ENCODE assay signal across 11 cellular contexts in genomic region chr3:46943237-46944187, GRCh38. TPM values are rescaled to one million over a fixed set of nuclear protein-coding genes. Genes with fewer than 3 reads are reported as not detected.
DNase-seq lines count a peak whose midpoint lies in the region; ATAC-seq and TF ChIP-seq lines count a peak whose summit lies in the region.
"Had no signal": no experiment of that assay in that cellular context is flagged by ENCODE, and none has a peak within 500 bp of the region (broad histone marks: within the 10 kb centered on the region; RNA-seq: fewer than 3 reads in every experiment).

No MANE protein-coding gene starts in this region.

- H3K27ac Mint-ChIP-seq in natural killer cell treated with Interleukin-12 subunit alpha and Interleukin-12 subunit beta and Interleukin-15 and Interleukin-18, amount 100 ng/mL, for 72 hours, result peak overlapping the region; percentile 84 to 93
- no peak overlapping the region for H3K27ac Mint-ChIP-seq in activated T-helper 2 cell treated with anti-CD3 and anti-CD28 coated beads, Interferon-gamma antibody, Interleukin-2, Interleukin-4, amounts not matched to agents 10 μg/mL and 5 μg/mL and 100 μg/mL, durations not matched to agents 14 hours and 24 hours and 36 hours

- H3K27me3 Mint-ChIP-seq in natural killer cell treated with Interleukin-12 subunit alpha and Interleukin-12 subunit beta and Interleukin-15 and Interleukin-18, amount 100 ng/mL, for 72 hours, result no peaks in the 10 kb centered on the region
- no peaks in the 10 kb centered on the region for H3K27me3 Mint-ChIP-seq in activated T-helper 2 cell treated with anti-CD3 and anti-CD28 coated beads, Interferon-gamma antibody, Interleukin-2, Interleukin-4, amounts not matched to agents 10 μg/mL and 5 μg/mL and 100 μg/mL, durations not matched to agents 14 hours and 24 hours and 36 hours (ENCODE audit: low read depth)
- H3K27me3 Mint-ChIP-seq: activated naive CD8-positive, alpha-beta T cell treated with anti-CD3 and anti-CD28 coated beads for 36 hours had no signal

- peaks cover 21% of the 10 kb centered on the region for H3K36me3 Mint-ChIP-seq in natural killer cell treated with Interleukin-12 subunit alpha and Interleukin-12 subunit beta and Interleukin-15 and Interleukin-18, amount 100 ng/mL, for 72 hours
- peaks cover 61% of the 10 kb centered on the region for H3K36me3 Mint-ChIP-seq in activated T-helper 2 cell treated with anti-CD3 and anti-CD28 coated beads, Interferon-gamma antibody, Interleukin-2, Interleukin-4, amounts not matched to agents 10 μg/mL and 5 μg/mL and 100 μg/mL, durations not matched to agents 14 hours and 24 hours and 36 hours (ENCODE audit: low read depth)

- H3K4me1 Mint-ChIP-seq in natural killer cell treated with Interleukin-12 subunit alpha and Interleukin-12 subunit beta and Interleukin-15 and Interleukin-18, amount 100 ng/mL, for 72 hours (ENCODE audit: low read depth in 2 of 2), result peaks cover 78 to 86% of the 10 kb centered on the region in 2 donors
- H3K4me1 Mint-ChIP-seq in activated T-helper 2 cell treated with anti-CD3 and anti-CD28 coated beads, Interferon-gamma antibody, Interleukin-2, Interleukin-4, amounts not matched to agents 10 μg/mL and 5 μg/mL and 100 μg/mL, durations not matched to agents 14 hours and 24 hours and 36 hours (ENCODE audit: low read depth), result peaks cover 71% of the 10 kb centered on the region

- no peaks in the 10 kb centered on the region for H3K9me3 Mint-ChIP-seq in natural killer cell treated with Interleukin-12 subunit alpha and Interleukin-12 subunit beta and Interleukin-15 and Interleukin-18, amount 100 ng/mL, for 72 hours
- H3K9me3 Mint-ChIP-seq in activated T-helper 2 cell treated with anti-CD3 and anti-CD28 coated beads, Interferon-gamma antibody, Interleukin-2, Interleukin-4, amounts not matched to agents 10 μg/mL and 5 μg/mL and 100 μg/mL, durations not matched to agents 14 hours and 24 hours and 36 hours, result no peaks in the 10 kb centered on the region
- H3K9me3 Mint-ChIP-seq: activated naive CD8-positive, alpha-beta T cell treated with anti-CD3 and anti-CD28 coated beads for 36 hours had no signal

- in situ Hi-C loops in Caki2 (cut with HindIII; ENCODE audit: low pct_unique_long_range_greater_than_20kb, low sequenced_read_pairs), result no loop called here

- intact Hi-C loops in activated T-helper 2 cell treated with anti-CD3 and anti-CD28 coated beads, Interferon-gamma antibody, Interleukin-2, Interleukin-4, amounts not matched to agents 10 μg/mL and 5 μg/mL and 100 μg/mL, durations not matched to agents 14 hours and 24 hours and 36 hours (cut with micrococcal nuclease), result no loop called here

- no peak for ATAC-seq in natural killer cell treated with Interleukin-12 subunit alpha and Interleukin-12 subunit beta and Interleukin-15 and Interleukin-18, amount 100 ng/mL, for 72 hours
- no peak for ATAC-seq in HG02973 (IDR thresholded peaks at IDR 0.05; ENCODE audit: unreplicated experiment)
- ATAC-seq in HG03442 (IDR thresholded peaks at IDR 0.05; ENCODE audit: unreplicated experiment), result no peak

- no peak overlapping the region for H3K4me3 Mint-ChIP-seq in natural killer cell treated with Interleukin-12 subunit alpha and Interleukin-12 subunit beta and Interleukin-15 and Interleukin-18, amount 100 ng/mL, for 72 hours
- no peak overlapping the region for H3K4me3 Mint-ChIP-seq in activated T-helper 2 cell treated with anti-CD3 and anti-CD28 coated beads, Interferon-gamma antibody, Interleukin-2, Interleukin-4, amounts not matched to agents 10 μg/mL and 5 μg/mL and 100 μg/mL, durations not matched to agents 14 hours and 24 hours and 36 hours (ENCODE audit: low read depth)
- H3K4me3 Mint-ChIP-seq: activated naive CD8-positive, alpha-beta T cell treated with anti-CD3 and anti-CD28 coated beads for 36 hours had no signal

- no peak for TF ChIP-seq CTCF in fibroblast of pulmonary artery (IDR thresholded peaks at IDR 0.05; ENCODE audit: low read length, missing control alignments)

- no peak overlapping the region for H3K4me3 ChIP-seq in fibroblast of pulmonary artery (replicated peaks; ENCODE audit: low read depth, low read length)
- H3K4me3 ChIP-seq: GM23248, SK-N-MC had no signal

- DNase-seq in Caki2 (ENCODE audit: low read depth) (peak; percentile 76), NCI-H146 (lab: John Stamatoyannopoulos, UW) (peak; percentile 66), fibroblast of pulmonary artery (ENCODE audit: low read depth) (peak; percentile 31), DMS79 (lab: John Stamatoyannopoulos, UW) (no peak)
- no peak for DNase-seq in natural killer cell treated with Interleukin-12 subunit alpha and Interleukin-12 subunit beta and Interleukin-15 and Interleukin-18, amount 100 ng/mL, for 72 hours (ENCODE audit: low spot score)
- no peak for DNase-seq in activated T-helper 2 cell treated with anti-CD3 and anti-CD28 coated beads, Interferon-gamma antibody, Interleukin-2, Interleukin-4, amounts not matched to agents 10 μg/mL and 5 μg/mL and 100 μg/mL, durations not matched to agents 14 hours and 24 hours and 36 hours (ENCODE audit: low spot score)
- DNase-seq: activated naive CD8-positive, alpha-beta T cell treated with anti-CD3 and anti-CD28 coated beads for 36 hours; GM23248 had no signal

RNA-seq across cellular contexts. Expression of gene CCDC12, which starts 33.0 kb away (rescaled TPM):
- 28.0 and 36.0 TPM in 2 replicates for total RNA-seq in Caki2 (2014; rRNA removed; shearing (Covaris generic); ENCODE audit: low replicate concordance)
- 10 to 100 TPM; 58.0 to 89.8 TPM for total RNA-seq in natural killer cell treated with Interleukin-12 subunit alpha and Interleukin-12 subunit beta and Interleukin-15 and Interleukin-18, amount 100 ng/mL, for 72 hours
- total RNA-seq in activated T-helper 2 cell treated with anti-CD3 and anti-CD28 coated beads, Interferon-gamma antibody, Interleukin-2, Interleukin-4, amounts not matched to agents 10 μg/mL and 5 μg/mL and 100 μg/mL, durations not matched to agents 14 hours and 24 hours and 36 hours, result 65.3 and 69.2 TPM in 2 replicates

RNA-seq across cellular contexts. Expression of gene NBEAL2, which starts 36.0 kb away (rescaled TPM):
- total RNA-seq in Caki2 (2014; rRNA removed; shearing (Covaris generic); ENCODE audit: low replicate concordance), result 6.9 and 9.6 TPM in 2 replicates
- 100 to 1,000 TPM; 121 to 255 TPM for total RNA-seq in natural killer cell treated with Interleukin-12 subunit alpha and Interleukin-12 subunit beta and Interleukin-15 and Interleukin-18, amount 100 ng/mL, for 72 hours
- 120 and 129 TPM in 2 replicates for total RNA-seq in activated T-helper 2 cell treated with anti-CD3 and anti-CD28 coated beads, Interferon-gamma antibody, Interleukin-2, Interleukin-4, amounts not matched to agents 10 μg/mL and 5 μg/mL and 100 μg/mL, durations not matched to agents 14 hours and 24 hours and 36 hours

Comparison
In these comparisons a context has a peak if more than half of its experiments do, and no peak if none do; other contexts are left out.
1. DNase-seq: peak in Caki2 (single experiment), NCI-H146 (single experiment) and fibroblast of pulmonary artery (single experiment); none in natural killer cell treated with Interleukin-12 subunit alpha and Interleukin-12 subunit beta and Interleukin-15 and Interleukin-18, amount 100 ng/mL, for 72 hours (single experiment), DMS79 (single experiment) and activated T-helper 2 cell treated with anti-CD3 and anti-CD28 coated beads, Interferon-gamma antibody, Interleukin-2, Interleukin-4, amounts not matched to agents 10 μg/mL and 5 μg/mL and 100 μg/mL, durations not matched to agents 14 hours and 24 hours and 36 hours (single experiment).
2. RNA of gene NBEAL2, which starts 36.0 kb away (total RNA-seq): 121 to 255 TPM in natural killer cell treated with Interleukin-12 subunit alpha and Interleukin-12 subunit beta and Interleukin-15 and Interleukin-18, amount 100 ng/mL, for 72 hours and 120 to 129 TPM in activated T-helper 2 cell treated with anti-CD3 and anti-CD28 coated beads, Interferon-gamma antibody, Interleukin-2, Interleukin-4, amounts not matched to agents 10 μg/mL and 5 μg/mL and 100 μg/mL, durations not matched to agents 14 hours and 24 hours and 36 hours; 6.9 to 9.6 TPM in Caki2; every median in the first group is over 10 times any median in the second.